Comparison of ENCODE assay signal across 12 cellular contexts in genomic region chr3:122183521-122183892, GRCh38. TPM values are rescaled to one million over a fixed set of nuclear protein-coding genes. Genes with fewer than 3 reads are reported as not detected.
DNase-seq lines count a peak whose midpoint lies in the region; ATAC-seq and TF ChIP-seq lines count a peak whose summit lies in the region.
"Had no signal": no experiment of that assay in that cellular context is flagged by ENCODE, and none has a peak within 500 bp of the region (broad histone marks: within the 10 kb centered on the region; RNA-seq: fewer than 3 reads in every experiment).

Gene CASR, plus strand, starts transcription at chr3:122183668. Its CDS starts 70,522 bp downstream, at chr3:122254190.

- peaks cover 11% of the 10 kb centered on the region for H3K4me1 ChIP-seq in left ventricle myocardium inferior
- H3K4me1 ChIP-seq: Caco-2 had no signal

- H3K36me3 Mint-ChIP-seq in type B pancreatic cell, result no peaks in the 10 kb centered on the region
- no peaks in the 10 kb centered on the region for H3K36me3 Mint-ChIP-seq in natural killer cell

- peaks cover 4% of the 10 kb centered on the region for H3K4me1 Mint-ChIP-seq in type B pancreatic cell (ENCODE audit: unreplicated experiment)
- no peaks in the 10 kb centered on the region for H3K4me1 Mint-ChIP-seq in natural killer cell

- no peak within 1 kb of the TSS for H3K27ac ChIP-seq in left ventricle myocardium inferior (replicated peaks)
- H3K27ac ChIP-seq: vagina had no signal

- H3K9me3 ChIP-seq in left ventricle myocardium inferior (replicated peaks), result no peaks in the 10 kb centered on the region
- H3K9me3 ChIP-seq: Caco-2, vagina had no signal

- no peak for ATAC-seq in Right ventricle myocardium superior (ENCODE audit: poor library complexity)
- peak; percentile 57 for ATAC-seq in left colon
- no peak for ATAC-seq in natural killer cell
- ATAC-seq in GM18907 (IDR thresholded peaks at IDR 0.05; ENCODE audit: unreplicated experiment), result no peak

- H3K27ac Mint-ChIP-seq in type B pancreatic cell, result no peak within 1 kb of the TSS
- H3K27ac Mint-ChIP-seq in natural killer cell, result no peak within 1 kb of the TSS

- no peaks in the 10 kb centered on the region for H3K9me3 Mint-ChIP-seq in type B pancreatic cell
- H3K9me3 Mint-ChIP-seq in natural killer cell, result no peaks in the 10 kb centered on the region

- peak within 1 kb of the TSS; percentile 91 for H3K4me3 Mint-ChIP-seq in type B pancreatic cell
- H3K4me3 Mint-ChIP-seq in natural killer cell, result no peak within 1 kb of the TSS

- TF ChIP-seq CTCF in left ventricle myocardium inferior (IDR thresholded peaks at IDR 0.05; ENCODE audit: borderline replicate concordance) (no peak), astrocyte of the cerebellum (IDR thresholded peaks at IDR 0.05; ENCODE audit: low read depth, low read length, missing control alignments) (no peak), type B pancreatic cell (conservative IDR thresholded peaks at IDR 0.05) (no peak), natural killer cell (IDR thresholded peaks at IDR 0.05) (no peak)

- DNase-seq in left ventricle myocardium inferior, result no peak
- DNase-seq in Right ventricle myocardium superior, result no peak
- no peak for DNase-seq in astrocyte of the cerebellum (ENCODE audit: low read depth)
- peak in 1 of 2 donors; percentile 36 for DNase-seq in left colon
- DNase-seq in type B pancreatic cell (ENCODE audit: extremely low spot score, unreplicated experiment), result no peak
- DNase-seq in NK-92 treated with Interleukin-12 subunit alpha and Interleukin-12 subunit beta, amount 100 ng/mL, for 24 hours (lab: John Stamatoyannopoulos, UW), result no peak
- no peak for DNase-seq in natural killer cell
- DNase-seq: Caco-2, HCEC 1CT, MV-4-11 had no signal

- no peaks in the 10 kb centered on the region for H3K36me3 ChIP-seq in left ventricle myocardium inferior
- H3K36me3 ChIP-seq: vagina had no signal

- H3K27me3 Mint-ChIP-seq in type B pancreatic cell (peaks cover 83% of the 10 kb centered on the region), natural killer cell (ENCODE audit: low read depth in 2 of 2) (peaks cover 47 to 61% of the 10 kb centered on the region in 2 donors)

- peaks cover 96% of the 10 kb centered on the region for H3K27me3 ChIP-seq in left ventricle myocardium inferior (ENCODE audit: low read depth)

- H3K4me3 ChIP-seq in left ventricle myocardium inferior (peak within 1 kb of the TSS; percentile 44), astrocyte of the cerebellum (ENCODE audit: low read depth, low read length) (peak within 1 kb of the TSS; percentile 7)

- intact Hi-C loops in left ventricle myocardium inferior (cut with micrococcal nuclease) (no loop called here), Right ventricle myocardium superior (cut with DNase I) (no loop called here), left colon (cut with DNase I, micrococcal nuclease) (no loop called here), natural killer cell (cut with micrococcal nuclease) (no loop called here)

- in situ Hi-C loops in astrocyte of the cerebellum (cut with HindIII; ENCODE audit: low sequenced_read_pairs), result no loop called here

RNA-seq across cellular contexts. Expression of gene CASR, which starts in this region (rescaled TPM):
- total RNA-seq in left ventricle myocardium inferior (not detected), Right ventricle myocardium superior (not detected), left colon (under 1 TPM; 0.31 to 0.55 TPM), type B pancreatic cell (ENCODE audit: low replicate concordance) (0.87 and 4.4 TPM in 2 replicates), natural killer cell (under 1 TPM in 1 of 3 donors, not detected in 2; 0.10 TPM)
- total RNA-seq: Caco-2, vagina had no signal

Comparison
In these comparisons a context has a peak if more than half of its experiments do, and no peak if none do; other contexts are left out.
1. Peak in ATAC-seq in left colon; RNA of the gene not detected or under 1 TPM.